18 cellular contexts compared by ENCODE assay signal in the genomic region with DNA sequence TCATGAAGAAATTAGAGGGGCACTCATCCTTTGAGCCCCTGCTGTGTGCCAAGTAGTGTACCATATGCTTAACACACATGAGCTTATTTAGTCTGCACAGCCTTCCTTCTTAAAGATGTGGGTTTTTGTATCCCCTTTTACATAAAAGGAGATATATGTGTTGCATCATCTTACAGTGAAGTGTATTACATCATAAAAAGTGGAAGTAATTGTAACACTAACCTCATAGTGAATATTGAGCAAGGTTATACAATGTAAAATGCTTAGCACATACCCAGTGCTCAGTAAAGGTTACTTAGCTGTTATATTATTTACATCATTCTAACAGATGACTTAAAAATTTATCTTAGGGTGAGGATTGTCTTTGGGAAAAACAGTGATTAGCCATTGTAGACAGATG. TPM values are rescaled to one million over a fixed set of nuclear protein-coding genes. Genes with fewer than 3 reads are reported as not detected.
DNase-seq lines count a peak whose midpoint lies in the region; ATAC-seq and TF ChIP-seq lines count a peak whose summit lies in the region.
"Had no signal": no experiment of that assay in that cellular context is flagged by ENCODE, and none has a peak within 500 bp of the region (broad histone marks: within the 10 kb centered on the region; RNA-seq: fewer than 3 reads in every experiment).

No MANE protein-coding gene starts in this region.

- no peak overlapping the region for H3K4me3 ChIP-seq in NB4 (ENCODE audit: low read depth, low read length)
- H3K4me3 ChIP-seq: lower lobe of right lung, right atrium auricular region, testis had no signal

- H3K4me3 Mint-ChIP-seq in activated T-cell treated with anti-CD3 and anti-CD28 coated beads, Interleukin-2, amount 50 U/mL, for 72 hours: peak overlapping the region; percentile 58 to 60
- H3K4me3 Mint-ChIP-seq in T-helper 1 cell treated with Interleukin-12 subunit alpha and Interleukin-12 subunit beta and Interleukin-4 antibody, amounts not matched to agents 30 μg/mL and 1 μg/mL, for 36 hours: no peak overlapping the region
- H3K4me3 Mint-ChIP-seq in neural crest cell: peak overlapping the region; percentile 86
- H3K4me3 Mint-ChIP-seq: activated B cell treated with CpG ODN at 0.5 μM for 24 hours; activated naive CD4-positive, alpha-beta T cell treated with anti-CD3 and anti-CD28 coated beads, Interleukin-2, amount 10 ng/mL, durations not matched to agents 7 days and 5 days; nephron progenitor cell had no signal

- peaks cover 36% of the 10 kb centered on the region for H3K4me1 Mint-ChIP-seq in activated T-cell treated with anti-CD3 and anti-CD28 coated beads, Interleukin-2, amount 50 U/mL, for 72 hours (ENCODE audit: low read depth)
- peaks cover 15% of the 10 kb centered on the region for H3K4me1 Mint-ChIP-seq in T-helper 1 cell treated with Interleukin-12 subunit alpha and Interleukin-12 subunit beta and Interleukin-4 antibody, amounts not matched to agents 30 μg/mL and 1 μg/mL, for 36 hours (ENCODE audit: low read depth)
- peaks cover 10% of the 10 kb centered on the region for H3K4me1 Mint-ChIP-seq in neural crest cell

- peaks cover 2 to 10% of the 10 kb centered on the region in 2 donors for H3K36me3 Mint-ChIP-seq in activated T-cell treated with anti-CD3 and anti-CD28 coated beads, Interleukin-2, amount 50 U/mL, for 72 hours (ENCODE audit: insufficient read depth in 2 of 2)
- H3K36me3 Mint-ChIP-seq in T-helper 1 cell treated with Interleukin-12 subunit alpha and Interleukin-12 subunit beta and Interleukin-4 antibody, amounts not matched to agents 30 μg/mL and 1 μg/mL, for 36 hours (ENCODE audit: low read depth): no peaks in the 10 kb centered on the region
- no peaks in the 10 kb centered on the region for H3K36me3 Mint-ChIP-seq in neural crest cell (ENCODE audit: low read depth)
- H3K36me3 Mint-ChIP-seq: activated naive CD4-positive, alpha-beta T cell treated with anti-CD3 and anti-CD28 coated beads, Interleukin-2, amount 10 ng/mL, durations not matched to agents 7 days and 5 days had no signal

- no peaks in the 10 kb centered on the region for H3K9me3 Mint-ChIP-seq in activated T-cell treated with anti-CD3 and anti-CD28 coated beads, Interleukin-2, amount 50 U/mL, for 72 hours
- H3K9me3 Mint-ChIP-seq in T-helper 1 cell treated with Interleukin-12 subunit alpha and Interleukin-12 subunit beta and Interleukin-4 antibody, amounts not matched to agents 30 μg/mL and 1 μg/mL, for 36 hours: no peaks in the 10 kb centered on the region
- H3K9me3 Mint-ChIP-seq in neural crest cell: no peaks in the 10 kb centered on the region
- H3K9me3 Mint-ChIP-seq: activated B cell treated with CpG ODN at 0.5 μM for 24 hours; activated naive CD4-positive, alpha-beta T cell treated with anti-CD3 and anti-CD28 coated beads, Interleukin-2, amount 10 ng/mL, durations not matched to agents 7 days and 5 days; nephron progenitor cell had no signal

- peak overlapping the region; percentile 91 for H3K27ac Mint-ChIP-seq in activated T-cell treated with anti-CD3 and anti-CD28 coated beads, Interleukin-2, amount 50 U/mL, for 72 hours
- H3K27ac Mint-ChIP-seq in T-helper 1 cell treated with Interleukin-12 subunit alpha and Interleukin-12 subunit beta and Interleukin-4 antibody, amounts not matched to agents 30 μg/mL and 1 μg/mL, for 36 hours: peak overlapping the region; percentile 41
- H3K27ac Mint-ChIP-seq in neural crest cell (ENCODE audit: unreplicated experiment): no peak overlapping the region
- H3K27ac Mint-ChIP-seq: activated B cell treated with CpG ODN at 0.5 μM for 24 hours; activated naive CD4-positive, alpha-beta T cell treated with anti-CD3 and anti-CD28 coated beads, Interleukin-2, amount 10 ng/mL, durations not matched to agents 7 days and 5 days; nephron progenitor cell had no signal

- peak; percentile 7 to 31 for ATAC-seq in activated T-cell treated with anti-CD3 and anti-CD28 coated beads, Interleukin-2, amount 50 U/mL, for 72 hours (replicated peaks in 1 of 2)
- no peak for ATAC-seq in GM21367 (IDR thresholded peaks at IDR 0.05; ENCODE audit: unreplicated experiment)
- ATAC-seq: lower lobe of right lung had no signal

- TF ChIP-seq POLR2A in NB4 (IDR thresholded peaks at IDR 0.05; ENCODE audit: extremely low read depth, insufficient read length): no peak

- TF ChIP-seq CTCF in NB4 (IDR thresholded peaks at IDR 0.05; ENCODE audit: low read depth, low read length) (no peak), neural crest cell (conservative IDR thresholded peaks at IDR 0.05) (no peak)

- no peak for DNase-seq in activated T-cell treated with anti-CD3 and anti-CD28 coated beads, Interleukin-2, amount 50 U/mL, for 72 hours
- no peak for DNase-seq in activated T-cell treated with anti-CD3 and anti-CD28 coated beads, Interleukin-2, amount 50 U/mL, for 1 hour
- peak; percentile 88 for DNase-seq in NB4 (ENCODE audit: low read depth)
- DNase-seq in neural crest cell (ENCODE audit: low read depth, low spot score): no peak
- no peak for DNase-seq in NCI-H2029 (lab: John Stamatoyannopoulos, UW)
- DNase-seq in activated CD8-positive, alpha-beta memory T cell treated with anti-CD3 and anti-CD28 coated beads for 24 hours: no peak
- DNase-seq: activated B cell treated with CpG ODN at 0.5 μM for 24 hours; activated naive CD4-positive, alpha-beta T cell treated with anti-CD3 and anti-CD28 coated beads, Interleukin-2, amount 10 ng/mL, durations not matched to agents 7 days and 5 days; caudate nucleus; lower lobe of right lung; nephron progenitor cell; NK-92 treated with Interleukin-12 subunit alpha and Interleukin-12 subunit beta, amount 100 ng/mL, for 24 hours; SK-N-SH; stimulated activated CD4-positive, alpha-beta T cell treated with anti-CD3 and anti-CD28 coated beads, Interleukin-1b, Interleukin-23, amount 100 ng/mL, for 48 hours; testis had no signal

- H3K27me3 Mint-ChIP-seq in activated T-cell treated with anti-CD3 and anti-CD28 coated beads, Interleukin-2, amount 50 U/mL, for 72 hours (ENCODE audit: low read depth): no peaks in the 10 kb centered on the region
- H3K27me3 Mint-ChIP-seq in T-helper 1 cell treated with Interleukin-12 subunit alpha and Interleukin-12 subunit beta and Interleukin-4 antibody, amounts not matched to agents 30 μg/mL and 1 μg/mL, for 36 hours (ENCODE audit: low read depth): no peaks in the 10 kb centered on the region
- H3K27me3 Mint-ChIP-seq in neural crest cell (ENCODE audit: low read depth): no peaks in the 10 kb centered on the region
- H3K27me3 Mint-ChIP-seq: activated B cell treated with CpG ODN at 0.5 μM for 24 hours; activated naive CD4-positive, alpha-beta T cell treated with anti-CD3 and anti-CD28 coated beads, Interleukin-2, amount 10 ng/mL, durations not matched to agents 7 days and 5 days had no signal

RNA-seq across cellular contexts. Expression of gene PIGU, which starts 3.7 kb away (rescaled TPM):
- 10 to 100 TPM; 20.7 to 25.2 TPM for total RNA-seq in activated T-cell treated with anti-CD3 and anti-CD28 coated beads, Interleukin-2, amount 50 U/mL, for 72 hours
- total RNA-seq in neural crest cell: 54.9 and 55.5 TPM in 2 replicates

RNA-seq across cellular contexts. Expression of gene TP53INP2, which starts 23.6 kb away (rescaled TPM):
- 10 to 100 TPM in 1 of 2 donors, 1 to 10 TPM in 1; 9.9 to 10.2 TPM for total RNA-seq in activated T-cell treated with anti-CD3 and anti-CD28 coated beads, Interleukin-2, amount 50 U/mL, for 72 hours
- 17.1 and 17.2 TPM in 2 replicates for total RNA-seq in neural crest cell
